Comparison of ENCODE assay signal across 1 cellular context in the genomic region with DNA sequence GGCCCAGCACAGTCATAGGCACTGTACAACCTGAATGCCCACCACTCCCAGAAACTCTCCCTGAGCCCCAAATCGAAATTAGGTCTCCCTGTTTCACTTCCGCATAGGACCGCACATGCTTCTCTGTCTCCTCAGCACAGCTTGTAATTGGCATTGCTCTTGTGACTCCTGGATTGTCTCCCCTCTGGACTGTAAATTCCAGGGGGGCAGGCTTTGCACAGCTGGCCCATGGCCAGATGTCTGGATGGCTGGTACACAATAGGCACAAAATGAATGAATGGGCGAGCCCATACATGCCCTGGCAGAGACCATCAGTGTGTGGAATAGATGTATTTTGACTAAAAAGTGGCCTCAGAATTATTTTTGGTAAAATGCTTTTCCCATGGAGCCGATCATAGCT.
TF ChIP-seq lines count a peak whose summit lies in the region.

No MANE protein-coding gene starts in this region.

TF ChIP-seq in H1, 55 proteins besides CTCF, POLR2A, EP300 and RAD21 (continued from another document):
- TF ChIP-seq CHD7 (IDR thresholded peaks at IDR 0.05; ENCODE audit: insufficient replicate concordance, low read length): no peak
- TF ChIP-seq, protein P1, sequence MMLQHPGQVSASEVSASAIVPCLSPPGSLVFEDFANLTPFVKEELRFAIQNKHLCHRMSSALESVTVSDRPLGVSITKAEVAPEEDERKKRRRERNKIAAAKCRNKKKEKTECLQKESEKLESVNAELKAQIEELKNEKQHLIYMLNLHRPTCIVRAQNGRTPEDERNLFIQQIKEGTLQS (IDR thresholded peaks at IDR 0.05; ENCODE audit: insufficient read depth, low read depth, low read length): no peak
- TF ChIP-seq CTBP2 (IDR thresholded peaks at IDR 0.05; ENCODE audit: borderline replicate concordance, insufficient read depth, insufficient read length, low read length): no peak
- TF ChIP-seq TBP (IDR thresholded peaks at IDR 0.05; ENCODE audit: low read depth, low read length): no peak
- TF ChIP-seq NRF1 (IDR thresholded peaks at IDR 0.05; ENCODE audit: low read depth, low read length): no peak
- no peak for TF ChIP-seq SIN3A (conservative IDR thresholded peaks at IDR 0.05 in 1 of 2, IDR thresholded peaks at IDR 0.05 in 1 of 2; ENCODE audit: low read depth in 1 of 2, low read length in 2 of 2)
- TF ChIP-seq SP1 (IDR thresholded peaks at IDR 0.05; ENCODE audit: low read depth, low read length): no peak
